ENCODE assay signal across 17 cellular contexts in genomic region chr4:150150545-150151156, GRCh38.
DNase-seq lines count a peak whose midpoint lies in the region; ATAC-seq and TF ChIP-seq lines count a peak whose summit lies in the region.
"Had no signal": no experiment of that assay in that cellular context is flagged by ENCODE, and none has a peak within 500 bp of the region (broad histone marks: within the 10 kb centered on the region; RNA-seq: fewer than 3 reads in every experiment).

No MANE protein-coding gene starts in this region.

- peaks cover 0 to 7% (median 0%) of the 10 kb centered on the region in 3 donors for H3K4me1 ChIP-seq in esophagus squamous epithelium
- H3K4me1 ChIP-seq: vagina had no signal

- ATAC-seq in GM21825 (IDR thresholded peaks at IDR 0.05; ENCODE audit: unreplicated experiment): no peak
- ATAC-seq: CD8-positive, alpha-beta T cell; left colon had no signal

- TF ChIP-seq CTCF in esophagus squamous epithelium (IDR thresholded peaks at IDR 0.05) (no peak), coronary artery (IDR thresholded peaks at IDR 0.05) (no peak)

- intact Hi-C loops in esophagus squamous epithelium (cut with DNase I): no loop called here

- H3K36me3 ChIP-seq in esophagus squamous epithelium: no peaks in the 10 kb centered on the region
- H3K36me3 ChIP-seq: MG63, vagina had no signal

- 69 to 81% methylated on average over 2 of the region's 2 CpGs for WGBS in esophagus squamous epithelium, 2 donors

- peaks cover 0 to 9% (median 0%) of the 10 kb centered on the region in 4 donors for H3K27me3 ChIP-seq in esophagus squamous epithelium
- H3K27me3 ChIP-seq: MG63, vagina had no signal

- H3K27ac ChIP-seq in esophagus squamous epithelium (no peak overlapping the region), coronary artery (no peak overlapping the region)
- H3K27ac ChIP-seq: vagina had no signal

- DNase-seq in C1 segment of cervical spinal cord (lab: John Stamatoyannopoulos, UW): peak in 10 of 14 donors; percentile 9 to 72 (median 42)
- peak; percentile 86 for DNase-seq in NCI-H2227 (lab: John Stamatoyannopoulos, UW; ENCODE audit: unreplicated experiment)
- peak; percentile 73 for DNase-seq in globus pallidus (ENCODE audit: low spot score)
- DNase-seq in myocyte (ENCODE audit: low read depth): peak; percentile 92
- no peak for DNase-seq in esophagus squamous epithelium (lab: John Stamatoyannopoulos, UW)
- DNase-seq in coronary artery (ENCODE audit: low spot score): no peak
- no peak for DNase-seq in HuH-7.5 (ENCODE audit: low spot score)
- DNase-seq: activated CD4-positive, CD25-positive, alpha-beta regulatory T cell treated with anti-CD3 and anti-CD28 coated beads, Interleukin-2, amount 50 U/mL, for 72 hours; CD8-positive, alpha-beta T cell; DND-41; left colon; MG63; NCI-H2029; NCI-H526; stimulated activated CD4-positive, alpha-beta T cell treated with anti-CD3 and anti-CD28 coated beads, Interleukin-2, amount 100 ng/mL, for 48 hours had no signal

- no peak for TF ChIP-seq POLR2A in esophagus squamous epithelium (IDR thresholded peaks at IDR 0.05)

- H3K4me3 ChIP-seq in esophagus squamous epithelium (no peak overlapping the region), coronary artery (no peak overlapping the region)
- H3K4me3 ChIP-seq: MG63, vagina had no signal

- no peaks in the 10 kb centered on the region for H3K9me3 ChIP-seq in esophagus squamous epithelium
- H3K9me3 ChIP-seq: MG63, vagina had no signal

Comparison
In these comparisons a context has a peak if more than half of its experiments do, and no peak if none do; other contexts are left out.
1. DNase-seq: peak in C1 segment of cervical spinal cord (10 of 14), NCI-H2227 (single experiment), globus pallidus (single experiment) and myocyte (single experiment); none in esophagus squamous epithelium (single experiment), coronary artery (single experiment) and HuH-7.5 (single experiment).